Comparison of ENCODE assay signal across 10 cellular contexts in genomic region chr2:149648282-149649030, GRCh38.
DNase-seq lines count a peak whose midpoint lies in the region; ATAC-seq, FAIRE-seq and TF ChIP-seq lines count a peak whose summit lies in the region.
"Had no signal": no experiment of that assay in that cellular context is flagged by ENCODE, and none has a peak within 500 bp of the region (broad histone marks: within the 10 kb centered on the region; RNA-seq: fewer than 3 reads in every experiment).

No MANE protein-coding gene starts in this region.

- H3K4me3 ChIP-seq in SK-N-SH (ENCODE audit: low read depth in 2 of 2, low read length in 1 of 2): peak overlapping the region in 1 of 2 experiments; percentile 18; a peak in 1 of 4 replicates
- H3K4me3 ChIP-seq in fibroblast of villous mesenchyme (ENCODE audit: low read depth, low read length): no peak overlapping the region
- H3K4me3 ChIP-seq in pancreas: no peak overlapping the region

- H3K9me2 ChIP-seq in SK-N-SH: no peaks in the 10 kb centered on the region

- intact Hi-C loops in pancreas (cut with DNase I): no loop called here

- TF ChIP-seq RAD21 in SK-N-SH (IDR thresholded peaks at IDR 0.05; ENCODE audit: low read length): no peak

- H4K20me1 ChIP-seq in SK-N-SH (ENCODE audit: insufficient read depth): no peaks in the 10 kb centered on the region

- peak overlapping the region; percentile 83 to 94 for H3K27ac ChIP-seq in SK-N-SH (ENCODE audit: low read depth in 2 of 2, low read length in 1 of 2)
- H3K27ac ChIP-seq in pancreas: no peak overlapping the region

- CTCF ChIA-PET in SK-N-SH (lab: Yijun Ruan, JAX): interaction anchor here (0.8 kb wide), 1 partner anchor 10 kb away, joined by 4 read pairs; no protein-coding TSS in a partner anchor

- no peaks in the 10 kb centered on the region for H3K27me3 ChIP-seq in SK-N-SH (ENCODE audit: insufficient read depth)
- H3K27me3 ChIP-seq in pancreas: no peaks in the 10 kb centered on the region

- peak; percentile 83 for DNase-seq in ELF-1 (ENCODE audit: low read depth, low spot score)
- DNase-seq in SK-N-SH: no peak
- peak; percentile 100 for DNase-seq in fibroblast of villous mesenchyme (ENCODE audit: low read depth)
- DNase-seq in pancreas: peak in 2 of 6 donors; percentile 10 to 32
- DNase-seq in GF-D8 (lab: John Stamatoyannopoulos, UW): no peak
- no peak for DNase-seq in stimulated activated CD4-positive, alpha-beta T cell treated with anti-CD3 and anti-CD28 coated beads, Interleukin-4, amount 100 ng/mL, for 24 hours
- DNase-seq in activated naive CD4-positive, alpha-beta T cell (lab: John Stamatoyannopoulos, UW): no peak
- no peak for DNase-seq in stimulated activated CD4-positive, alpha-beta T cell treated with anti-CD3 and anti-CD28 coated beads, Interleukin-15, amount 100 ng/mL, for 24 hours
- DNase-seq: activated naive CD4-positive, alpha-beta T cell treated with anti-CD3 and anti-CD28 coated beads, Interleukin-2, amount 50 U/mL, for 16 hours; H9 had no signal

- H3F3A ChIP-seq in SK-N-SH (replicated peaks; ENCODE audit: insufficient read depth): peaks cover 34% of the 10 kb centered on the region

- H3K79me2 ChIP-seq in SK-N-SH (ENCODE audit: insufficient read depth): no peaks in the 10 kb centered on the region

- TF ChIP-seq CTCF in SK-N-SH (IDR thresholded peaks at IDR 0.05): peak; percentile 20; the same call in 1 of the 2 replicates
- TF ChIP-seq CTCF in fibroblast of villous mesenchyme (IDR thresholded peaks at IDR 0.05; ENCODE audit: insufficient read depth, low read depth, low read length): peak; percentile 11
- TF ChIP-seq CTCF in pancreas (IDR thresholded peaks at IDR 0.05): no peak

- peak overlapping the region; percentile 47; the same call in 1 of the 2 replicates for H3K9ac ChIP-seq in SK-N-SH

- H3K36me3 ChIP-seq in SK-N-SH (replicated peaks in 1 of 2; ENCODE audit: control insufficient read depth in 1 of 2, insufficient read depth in 2 of 2, low read length in 1 of 2) (no peaks in the 10 kb centered on the region), pancreas (no peaks in the 10 kb centered on the region)

- POLR2A ChIA-PET in SK-N-SH (lab: Yijun Ruan, JAX): no interaction called here

- H3K4me1 ChIP-seq in SK-N-SH (ENCODE audit: control insufficient read depth in 1 of 2, insufficient read depth in 2 of 2, low read depth in 1 of 2, low read length in 1 of 2) (peaks cover 0 to 19% of the 10 kb centered on the region in 2 experiments; a peak in 1 of 4 replicates), pancreas (no peaks in the 10 kb centered on the region)

- WGBS in SK-N-SH (ENCODE audit: low lambda C conversion rate): 2% methylated on average over 3 of the region's 3 CpGs
- 68 to 74% methylated on average over 3 of the region's 3 CpGs for WGBS in pancreas, 2 donors

- peak in 3 of 4 donors; percentile 56 to 85 (median 62) for ATAC-seq in pancreas

- peak overlapping the region; percentile 62 for H2AFZ ChIP-seq in SK-N-SH (ENCODE audit: low read depth)

- peak overlapping the region; percentile 53 for H3K4me2 ChIP-seq in SK-N-SH

- H3K9me3 ChIP-seq in SK-N-SH: no peaks in the 10 kb centered on the region
- H3K9me3 ChIP-seq in pancreas: no peaks in the 10 kb centered on the region

- FAIRE-seq in pancreas (lab: Jason Lieb, UNC): no peak

- TF ChIP-seq EP300 in SK-N-SH (IDR thresholded peaks at IDR 0.05; ENCODE audit: borderline replicate concordance in 1 of 2, low read depth in 1 of 2, low read length in 1 of 2): peak; percentile 59 to 74

TF ChIP-seq in SK-N-SH, 30 proteins besides CTCF, POLR2A, EP300 and RAD21 (continues in another document):
- TF ChIP-seq ZBTB33 (IDR thresholded peaks at IDR 0.05; ENCODE audit: borderline replicate concordance, low read depth) (no peak), YY1 (IDR thresholded peaks at IDR 0.05; ENCODE audit: low read depth) (no peak), PBX3 (IDR thresholded peaks at IDR 0.05) (peak; percentile 96), TCF12 (IDR thresholded peaks at IDR 0.05) (peak; percentile 96), FOXJ3 (CRISPR knock-in tag; IDR thresholded peaks at IDR 0.05) (no peak), GABPA (IDR thresholded peaks at IDR 0.05; ENCODE audit: low read depth) (no peak; the same call in 1 of the 2 replicates), RXRA (IDR thresholded peaks at IDR 0.05; ENCODE audit: borderline replicate concordance, low read depth) (peak; percentile 17; the same call in 1 of the 2 replicates), TEAD4 (IDR thresholded peaks at IDR 0.05; ENCODE audit: borderline replicate concordance, insufficient read depth) (peak; percentile 80), TAF1 (IDR thresholded peaks at IDR 0.05; ENCODE audit: borderline replicate concordance, low read depth, low read length) (peak; percentile 67; the same call in 1 of the 2 replicates), JUND (IDR thresholded peaks at IDR 0.05) (peak; percentile 96), IRF3 (IDR thresholded peaks at IDR 0.05; ENCODE audit: low read depth, low read length) (no peak), NRF1 (IDR thresholded peaks at IDR 0.05; ENCODE audit: low read depth, low read length) (no peak), ELF1 (IDR thresholded peaks at IDR 0.05) (no peak), RFX5 (IDR thresholded peaks at IDR 0.05; ENCODE audit: low read length) (no peak), CHD2 (IDR thresholded peaks at IDR 0.05; ENCODE audit: low read length, partially characterized antibody) (no peak), EZH2phosphoT487 (IDR thresholded peaks at IDR 0.05; ENCODE audit: borderline replicate concordance, low read depth) (no peak), NFIC (IDR thresholded peaks at IDR 0.05; ENCODE audit: borderline replicate concordance) (peak; percentile 77), USF2 (IDR thresholded peaks at IDR 0.05; ENCODE audit: borderline replicate concordance, low read depth, low read length) (no peak), POLR2AphosphoS5 (IDR thresholded peaks at IDR 0.05; ENCODE audit: low read depth, low read length) (peak; percentile 83; the same call in 1 of the 2 replicates), USF1 (IDR thresholded peaks at IDR 0.05; ENCODE audit: borderline replicate concordance, low read depth) (0 out of 2 replicates have a peak, but pooled peaks have one; percentile 6), SMC3 (IDR thresholded peaks at IDR 0.05; ENCODE audit: low read depth, low read length) (no peak), FOXM1 (IDR thresholded peaks at IDR 0.05; ENCODE audit: low read depth) (peak; percentile 75), SIN3A (IDR thresholded peaks at IDR 0.05; ENCODE audit: borderline replicate concordance, low read depth, low read length) (peak; percentile 76; the same call in 1 of the 2 replicates)

Comparison
In these comparisons a context has a peak if more than half of its experiments do, and no peak if none do; other contexts are left out.
1. DNase-seq: peak in ELF-1 (single experiment) and fibroblast of villous mesenchyme (single experiment); none in SK-N-SH (single experiment), GF-D8 (single experiment), stimulated activated CD4-positive, alpha-beta T cell treated with anti-CD3 and anti-CD28 coated beads, Interleukin-4, amount 100 ng/mL, for 24 hours (single experiment), activated naive CD4-positive, alpha-beta T cell (0 of 4) and stimulated activated CD4-positive, alpha-beta T cell treated with anti-CD3 and anti-CD28 coated beads, Interleukin-15, amount 100 ng/mL, for 24 hours (single experiment).
2. H3K27ac ChIP-seq: peak in SK-N-SH (2 of 2); none in pancreas (0 of 4).
3. CTCF ChIP-seq: peak in SK-N-SH (single experiment) and fibroblast of villous mesenchyme (single experiment); none in pancreas (0 of 4).